In genomic region chr15:68430471-68431036, GRCh38 we compare ENCODE assay signal across 11 cellular contexts. TPM values are rescaled to one million over a fixed set of nuclear protein-coding genes. Genes with fewer than 3 reads are reported as not detected.
DNase-seq lines count a peak whose midpoint lies in the region; ATAC-seq and TF ChIP-seq lines count a peak whose summit lies in the region.
"Had no signal": no experiment of that assay in that cellular context is flagged by ENCODE, and none has a peak within 500 bp of the region (broad histone marks: within the 10 kb centered on the region; RNA-seq: fewer than 3 reads in every experiment).

No MANE protein-coding gene starts in this region.

- no peak for DNase-seq in choroid plexus epithelial cell (ENCODE audit: low read depth)
- no peak for DNase-seq in lower lobe of right lung
- peak in 1 of 2 donors; percentile 54 for DNase-seq in tibial artery
- DNase-seq in NCI-H446 treated with DMSO at 0.1 percent for 48 hours (lab: John Stamatoyannopoulos, UW) = no peak
- no peak for DNase-seq in amniotic stem cell (lab: John Stamatoyannopoulos, UW)
- DNase-seq: kidney glomerular epithelial cell, NCI-H1048, T-helper 1 cell had no signal

- no peak overlapping the region for H3K9ac ChIP-seq in HUES48 (ENCODE audit: low read depth, low read length)

- H3K9me3 ChIP-seq in HUES48 (ENCODE audit: control insufficient read depth, insufficient read depth, low read length) = no peaks in the 10 kb centered on the region
- H3K9me3 ChIP-seq in lower lobe of right lung = no peaks in the 10 kb centered on the region
- H3K9me3 ChIP-seq in tibial artery = no peaks in the 10 kb centered on the region

- H3K27me3 ChIP-seq in HUES48 (ENCODE audit: control insufficient read depth, insufficient read depth, low read length) (peaks cover 71% of the 10 kb centered on the region), lower lobe of right lung (ENCODE audit: low read depth) (peaks cover 35% of the 10 kb centered on the region), tibial artery (no peaks in the 10 kb centered on the region)

- ATAC-seq in lower lobe of right lung (no peak), HG03342 (IDR thresholded peaks at IDR 0.05; ENCODE audit: unreplicated experiment) (no peak), HG03469 (IDR thresholded peaks at IDR 0.05; ENCODE audit: unreplicated experiment) (no peak)

- H3K36me3 ChIP-seq in HUES48 (ENCODE audit: control insufficient read depth, insufficient read depth, low read length) (no peaks in the 10 kb centered on the region), lower lobe of right lung (no peaks in the 10 kb centered on the region), tibial artery (no peaks in the 10 kb centered on the region)

- H3K4me3 ChIP-seq in HUES48 (ENCODE audit: low read depth, low read length) = peak overlapping the region; percentile 66
- H3K4me3 ChIP-seq in choroid plexus epithelial cell (ENCODE audit: low read depth, low read length) = peak overlapping the region; percentile 64
- peak overlapping the region; percentile 52 for H3K4me3 ChIP-seq in lower lobe of right lung
- peak overlapping the region; percentile 63 to 87 for H3K4me3 ChIP-seq in tibial artery

- intact Hi-C loops in lower lobe of right lung (cut with DNase I) = no loop called here
- intact Hi-C loops in tibial artery (cut with DNase I; ENCODE audit: low total_unique reads) = no loop called here

- H3K27ac ChIP-seq in HUES48 (ENCODE audit: low read depth, low read length) = no peak overlapping the region
- peak overlapping the region; percentile 18 for H3K27ac ChIP-seq in lower lobe of right lung
- H3K27ac ChIP-seq in tibial artery = peak overlapping the region; percentile 77 to 82

- peaks cover 10% of the 10 kb centered on the region; the same call in 1 of the 2 replicates for H3K4me1 ChIP-seq in HUES48 (ENCODE audit: control insufficient read depth, insufficient read depth, low read length)
- peaks cover 10% of the 10 kb centered on the region for H3K4me1 ChIP-seq in lower lobe of right lung
- peaks cover 0 to 58% (median 21%) of the 10 kb centered on the region in 4 donors for H3K4me1 ChIP-seq in tibial artery

- TF ChIP-seq CTCF in choroid plexus epithelial cell (conservative IDR thresholded peaks at IDR 0.05; ENCODE audit: low read depth, low read length) = no peak
- no peak for TF ChIP-seq CTCF in lower lobe of right lung (IDR thresholded peaks at IDR 0.05)
- TF ChIP-seq CTCF in tibial artery (IDR thresholded peaks at IDR 0.05) = no peak

RNA-seq across cellular contexts. Expression of gene ITGA11, which starts 1.4 kb away (rescaled TPM):
- total RNA-seq in lower lobe of right lung = 2.7 TPM
